23 cellular contexts compared by ENCODE assay signal in genomic region chr13:48626726-48627451, GRCh38. TPM values are rescaled to one million over a fixed set of nuclear protein-coding genes. Genes with fewer than 3 reads are reported as not detected.
A peak's percentile ranks its signal among the peaks of the same experiment; 100 is the strongest.
DNase-seq lines count a peak whose midpoint lies in the region; ATAC-seq and TF ChIP-seq lines count a peak whose summit lies in the region.
"Had no signal": no experiment of that assay in that cellular context is flagged by ENCODE, and none has a peak within 500 bp of the region (broad histone marks: within the 10 kb centered on the region; RNA-seq: fewer than 3 reads in every experiment).

No MANE protein-coding gene starts in this region.

- H3K36me3 ChIP-seq in heart right ventricle (no peaks in the 10 kb centered on the region), upper lobe of right lung (no peaks in the 10 kb centered on the region)
- H3K36me3 ChIP-seq: tibial artery had no signal

- H3K9me3 Mint-ChIP-seq in nephron: peaks cover 9% of the 10 kb centered on the region
- H3K9me3 Mint-ChIP-seq in activated CD4-positive, alpha-beta T cell treated with anti-CD3 and anti-CD28 coated beads, Interleukin-2, amount 10 ng/mL, durations not matched to agents 24 days and 14 days: peaks cover 4% of the 10 kb centered on the region
- H3K9me3 Mint-ChIP-seq: natural killer cell had no signal

- no peak overlapping the region for H3K4me3 Mint-ChIP-seq in nephron
- no peak overlapping the region for H3K4me3 Mint-ChIP-seq in activated CD4-positive, alpha-beta T cell treated with anti-CD3 and anti-CD28 coated beads, Interleukin-2, amount 10 ng/mL, durations not matched to agents 24 days and 14 days
- H3K4me3 Mint-ChIP-seq: activated B cell treated with CpG ODN at 0.5 μM for 24 hours; activated naive CD8-positive, alpha-beta T cell treated with anti-CD3 and anti-CD28 coated beads, Interleukin-2, amount 10 ng/mL, durations not matched to agents 7 days and 5 days; natural killer cell had no signal

- no peaks in the 10 kb centered on the region for H3K36me3 Mint-ChIP-seq in nephron (ENCODE audit: low read depth)
- H3K36me3 Mint-ChIP-seq in activated CD4-positive, alpha-beta T cell treated with anti-CD3 and anti-CD28 coated beads, Interleukin-2, amount 10 ng/mL, durations not matched to agents 24 days and 14 days (ENCODE audit: low read depth): no peaks in the 10 kb centered on the region
- H3K36me3 Mint-ChIP-seq: activated naive CD8-positive, alpha-beta T cell treated with anti-CD3 and anti-CD28 coated beads, Interleukin-2, amount 10 ng/mL, durations not matched to agents 7 days and 5 days; natural killer cell had no signal

- H3K27me3 Mint-ChIP-seq in nephron (ENCODE audit: low read depth): no peaks in the 10 kb centered on the region
- no peaks in the 10 kb centered on the region for H3K27me3 Mint-ChIP-seq in activated CD4-positive, alpha-beta T cell treated with anti-CD3 and anti-CD28 coated beads, Interleukin-2, amount 10 ng/mL, durations not matched to agents 24 days and 14 days

- H3K4me1 ChIP-seq in heart right ventricle (peaks cover 0 to 53% (median 31%) of the 10 kb centered on the region in 9 donors), upper lobe of right lung (peaks cover 16% of the 10 kb centered on the region)

- TF ChIP-seq CTCF in heart right ventricle (IDR thresholded peaks at IDR 0.05): no peak
- no peak for TF ChIP-seq CTCF in fibroblast of the aortic adventitia (IDR thresholded peaks at IDR 0.05; ENCODE audit: insufficient read depth, low read length)
- TF ChIP-seq CTCF in nephron (IDR thresholded peaks at IDR 0.05; ENCODE audit: unreplicated experiment in 3 of 3): no peak
- TF ChIP-seq CTCF in upper lobe of right lung (IDR thresholded peaks at IDR 0.05): no peak

- H3K27ac ChIP-seq in heart right ventricle (peak overlapping the region; percentile 43 to 92 (median 76)), upper lobe of right lung (peak overlapping the region; percentile 6)
- H3K27ac ChIP-seq: KMS-11, tibial artery had no signal

- DNase-seq in heart right ventricle (no peak), cardiac septum (ENCODE audit: low spot score) (no peak), fibroblast of the aortic adventitia (ENCODE audit: low read depth) (peak; percentile 42), upper lobe of right lung (no peak), DMS 273 treated with DMSO at 0.1 percent for 48 hours (lab: John Stamatoyannopoulos, UW) (no peak), NCI-H748 treated with DMSO at 0.1 percent for 48 hours (lab: John Stamatoyannopoulos, UW) (no peak)
- no peak for DNase-seq in activated CD4-positive, alpha-beta T cell treated with anti-CD3 and anti-CD28 coated beads, Interleukin-2, amount 10 ng/mL, durations not matched to agents 24 days and 14 days
- DNase-seq: activated B cell treated with CpG ODN at 0.5 μM for 24 hours; activated CD4-positive, alpha-beta T cell treated with anti-CD3 and anti-CD28 coated beads, Interleukin-2, amount 50 U/mL, for 48 hours; activated effector memory CD4-positive, alpha-beta T cell treated with Interleukin-2 at 50 U/mL for 16 hours; activated naive CD8-positive, alpha-beta T cell treated with anti-CD3 and anti-CD28 coated beads, Interleukin-2, amount 10 ng/mL, durations not matched to agents 7 days and 5 days; dorsolateral prefrontal cortex; left colon; natural killer cell; NCI-H1694 treated with DMSO at 0.1 percent for 48 hours; NCI-H526 treated with DMSO at 0.1 percent for 48 hours; stimulated activated naive CD8-positive, alpha-beta T cell treated with anti-CD3 and anti-CD28 coated beads, Interleukin-15, Interleukin-2, amounts not matched to agents 100 U/mL and 50 U/mL, for 24 hours; tibial artery had no signal

- H3K4me1 Mint-ChIP-seq in nephron: peaks cover 6% of the 10 kb centered on the region
- H3K4me1 Mint-ChIP-seq in activated CD4-positive, alpha-beta T cell treated with anti-CD3 and anti-CD28 coated beads, Interleukin-2, amount 10 ng/mL, durations not matched to agents 24 days and 14 days: no peaks in the 10 kb centered on the region
- H3K4me1 Mint-ChIP-seq: activated B cell treated with CpG ODN at 0.5 μM for 24 hours; activated naive CD8-positive, alpha-beta T cell treated with anti-CD3 and anti-CD28 coated beads, Interleukin-2, amount 10 ng/mL, durations not matched to agents 7 days and 5 days; natural killer cell had no signal

- H3K27me3 ChIP-seq in heart right ventricle (no peaks in the 10 kb centered on the region), upper lobe of right lung (no peaks in the 10 kb centered on the region)
- H3K27me3 ChIP-seq: dorsolateral prefrontal cortex, tibial artery had no signal

- intact Hi-C loops in heart right ventricle (cut with DNase I): loop anchor here in 1 of 10 donors (10.0 kb wide), 1 partner anchor 98 kb away; no protein-coding TSS in a partner anchor
- intact Hi-C loops in cardiac septum (cut with DNase I): loop anchor here (10.0 kb wide), 1 partner anchor 118 kb away; no protein-coding TSS in a partner anchor
- intact Hi-C loops in upper lobe of right lung (cut with DNase I): no loop called here
- intact Hi-C loops in activated CD4-positive, alpha-beta T cell treated with anti-CD3 and anti-CD28 coated beads, Interleukin-2, amount 10 ng/mL, durations not matched to agents 24 days and 14 days (cut with micrococcal nuclease): no loop called here

- peak overlapping the region; percentile 85 to 91 (median 88) for H3K27ac Mint-ChIP-seq in nephron
- H3K27ac Mint-ChIP-seq in activated CD4-positive, alpha-beta T cell treated with anti-CD3 and anti-CD28 coated beads, Interleukin-2, amount 10 ng/mL, durations not matched to agents 24 days and 14 days: no peak overlapping the region
- H3K27ac Mint-ChIP-seq: activated B cell treated with CpG ODN at 0.5 μM for 24 hours; activated naive CD8-positive, alpha-beta T cell treated with anti-CD3 and anti-CD28 coated beads, Interleukin-2, amount 10 ng/mL, durations not matched to agents 7 days and 5 days; natural killer cell had no signal

- ATAC-seq in heart right ventricle: peak in 1 of 8 donors; percentile 26
- ATAC-seq in upper lobe of right lung: no peak
- ATAC-seq: left colon; natural killer cell; stimulated activated naive CD8-positive, alpha-beta T cell treated with anti-CD3 and anti-CD28 coated beads, Interleukin-15, Interleukin-2, amounts not matched to agents 100 U/mL and 50 U/mL, for 24 hours had no signal

- H3K4me3 ChIP-seq in heart right ventricle (no peak overlapping the region), fibroblast of the aortic adventitia (ENCODE audit: low read depth, low read length) (no peak overlapping the region), upper lobe of right lung (no peak overlapping the region)
- H3K4me3 ChIP-seq: dorsolateral prefrontal cortex, skin epidermis, tibial artery had no signal

- peaks cover 0 to 8% (median 0%) of the 10 kb centered on the region in 11 donors for H3K9me3 ChIP-seq in heart right ventricle
- H3K9me3 ChIP-seq in upper lobe of right lung: no peaks in the 10 kb centered on the region

- WGBS in heart right ventricle, 2 donors: 65 to 68% methylated on average over 2 of the region's 2 CpGs

RNA-seq across cellular contexts. Expression of gene CYSLTR2, which starts 26.8 kb away (rescaled TPM):
- 10 to 100 TPM in 1 of 10 donors, 1 to 10 TPM in 9; 2.1 to 10.7 (median 6.2) TPM for total RNA-seq in heart right ventricle
- polyA plus RNA-seq in heart right ventricle: 1 to 10 TPM; 1.1 to 9.9 TPM
- total RNA-seq in cardiac septum: 3.4 TPM
- not detected in 2 replicates for total RNA-seq in fibroblast of the aortic adventitia (ENCODE audit: low replicate concordance)
- 0.67 TPM for total RNA-seq in upper lobe of right lung
- 0.90 and 1.1 TPM in 2 replicates for total RNA-seq in activated CD4-positive, alpha-beta T cell treated with anti-CD3 and anti-CD28 coated beads, Interleukin-2, amount 10 ng/mL, durations not matched to agents 24 days and 14 days
- total RNA-seq: A172, HT1080 had no signal
